25 cellular contexts compared by ENCODE assay signal in genomic region chr4:183588691-183589090, GRCh38.
DNase-seq lines count a peak whose midpoint lies in the region; ATAC-seq, FAIRE-seq and TF ChIP-seq lines count a peak whose summit lies in the region.
"Had no signal": no experiment of that assay in that cellular context is flagged by ENCODE, and none has a peak within 500 bp of the region (broad histone marks: within the 10 kb centered on the region; RNA-seq: fewer than 3 reads in every experiment).

No MANE protein-coding gene starts in this region.

- peak in 3 of 4 donors; percentile 13 to 31 (median 15) for ATAC-seq in pancreas
- ATAC-seq in thoracic aorta (ENCODE audit: insufficient number of reproducible peaks, low FRiP score, low read depth) = no peak
- ATAC-seq: HCT116; naive thymus-derived CD8-positive, alpha-beta T cell; PC-3; stimulated activated naive CD8-positive, alpha-beta T cell treated with anti-CD3 and anti-CD28 coated beads, Interleukin-15, amount 100 ng/mL, for 72 hours had no signal

- TF ChIP-seq CTCF in WI38 (IDR thresholded peaks at IDR 0.05; ENCODE audit: low read depth, low read length) (no peak), pancreas (IDR thresholded peaks at IDR 0.05) (no peak), thoracic aorta (IDR thresholded peaks at IDR 0.05) (no peak), CD14-positive monocyte (IDR thresholded peaks at IDR 0.05) (no peak)

- peak overlapping the region; percentile 40 to 71 for H3K27ac ChIP-seq in esophagus (ENCODE audit: low read depth in 2 of 2, low read length in 1 of 2)
- peak overlapping the region; percentile 22 to 72 (median 58) for H3K27ac ChIP-seq in pancreas
- peak overlapping the region; percentile 54 to 79 for H3K27ac ChIP-seq in thoracic aorta

- H3K9me3 ChIP-seq in esophagus (ENCODE audit: control insufficient read depth in 2 of 2, insufficient read depth in 1 of 2, low read depth in 1 of 2, low read length in 1 of 2) (no peaks in the 10 kb centered on the region), pancreas (no peaks in the 10 kb centered on the region), thoracic aorta (no peaks in the 10 kb centered on the region)
- H3K9me3 ChIP-seq: upper lobe of left lung had no signal

- no peak for FAIRE-seq in pancreas (lab: Jason Lieb, UNC)

- no peaks in the 10 kb centered on the region for H3K36me3 ChIP-seq in esophagus (ENCODE audit: control insufficient read depth in 2 of 2, insufficient read depth in 2 of 2, low read length in 1 of 2)
- H3K36me3 ChIP-seq in pancreas = no peaks in the 10 kb centered on the region
- H3K36me3 ChIP-seq in thoracic aorta = no peaks in the 10 kb centered on the region
- H3K36me3 ChIP-seq: upper lobe of left lung had no signal

- H3K27me3 Mint-ChIP-seq in CD14-positive monocyte (ENCODE audit: low read depth in 3 of 3) = peaks cover 1 to 4% (median 1%) of the 10 kb centered on the region in 3 donors
- H3K27me3 Mint-ChIP-seq: stimulated activated naive CD8-positive, alpha-beta T cell treated with anti-CD3 and anti-CD28 coated beads, Interleukin-15, amount 100 ng/mL, for 72 hours had no signal

- H3K4me1 Mint-ChIP-seq in CD14-positive monocyte = no peaks in the 10 kb centered on the region
- H3K4me1 Mint-ChIP-seq: naive thymus-derived CD8-positive, alpha-beta T cell; stimulated activated naive CD8-positive, alpha-beta T cell treated with anti-CD3 and anti-CD28 coated beads, Interleukin-15, amount 100 ng/mL, for 72 hours had no signal

- no peaks in the 10 kb centered on the region for H3K36me3 Mint-ChIP-seq in CD14-positive monocyte
- H3K36me3 Mint-ChIP-seq: activated CD4-positive, alpha-beta memory T cell treated with anti-CD3 and anti-CD28 coated beads for 36 hours; naive thymus-derived CD8-positive, alpha-beta T cell had no signal

- H3K4me3 ChIP-seq in WI38 (ENCODE audit: low read depth, low read length) = peak overlapping the region; percentile 28; the same call in 1 of the 2 replicates
- no peak overlapping the region for H3K4me3 ChIP-seq in esophagus (ENCODE audit: low read depth in 1 of 2, low read length in 2 of 2)
- H3K4me3 ChIP-seq in pancreas = peak overlapping the region in 2 of 4 donors; percentile 10 to 15
- peak overlapping the region; percentile 44 for H3K4me3 ChIP-seq in thoracic aorta
- H3K4me3 ChIP-seq: smooth muscle cell had no signal

- DNase-seq in pancreas (no peak), thoracic aorta (ENCODE audit: low spot score) (no peak), NCI-H748 (lab: John Stamatoyannopoulos, UW; ENCODE audit: unreplicated experiment) (no peak), CD14-positive monocyte (ENCODE audit: low spot score) (no peak)
- no peak for DNase-seq in stimulated activated CD4-positive, alpha-beta T cell treated with anti-CD3 and anti-CD28 coated beads, Interleukin-4, amount 100 ng/mL, for 1 hour
- DNase-seq: activated CD4-positive, alpha-beta memory T cell treated with anti-CD3 and anti-CD28 coated beads for 36 hours; activated CD4-positive, alpha-beta T cell treated with anti-CD3 and anti-CD28 coated beads for 1 hour; activated CD8-positive, alpha-beta memory T cell treated with anti-CD3 and anti-CD28 coated beads, Interleukin-2, amount 50 U/mL, for 4 hours; activated naive CD4-positive, alpha-beta T cell; COR-L47; DMS53; glutamatergic neuron; naive thymus-derived CD8-positive, alpha-beta T cell; NCI-H2029 treated with DMSO at 0.1 percent for 48 hours; NCI-H2227 treated with DMSO at 0.1 percent for 48 hours; NK-92 treated with Interleukin-12 subunit alpha and Interleukin-12 subunit beta, amount 100 ng/mL, for 24 hours; PC-3; stimulated activated CD4-positive, alpha-beta T cell treated with anti-CD3 and anti-CD28 coated beads, Interleukin-1b, Interleukin-23, amount 100 ng/mL, for 48 hours; stimulated activated naive CD8-positive, alpha-beta T cell treated with anti-CD3 and anti-CD28 coated beads, Interleukin-15, amount 100 ng/mL, for 72 hours; T-helper 2 cell; upper lobe of left lung had no signal

- H3K9me3 Mint-ChIP-seq in CD14-positive monocyte = peaks cover 0 to 7% (median 3%) of the 10 kb centered on the region in 7 donors
- H3K9me3 Mint-ChIP-seq: activated CD4-positive, alpha-beta memory T cell treated with anti-CD3 and anti-CD28 coated beads for 36 hours; stimulated activated naive CD8-positive, alpha-beta T cell treated with anti-CD3 and anti-CD28 coated beads, Interleukin-15, amount 100 ng/mL, for 72 hours had no signal

- no peak overlapping the region for H3K4me3 Mint-ChIP-seq in CD14-positive monocyte
- H3K4me3 Mint-ChIP-seq: activated CD4-positive, alpha-beta memory T cell treated with anti-CD3 and anti-CD28 coated beads for 36 hours; naive thymus-derived CD8-positive, alpha-beta T cell; stimulated activated naive CD8-positive, alpha-beta T cell treated with anti-CD3 and anti-CD28 coated beads, Interleukin-15, amount 100 ng/mL, for 72 hours had no signal

- no peaks in the 10 kb centered on the region for H3K4me1 ChIP-seq in esophagus (ENCODE audit: control insufficient read depth in 2 of 2, insufficient read depth in 2 of 2, low read length in 1 of 2)
- H3K4me1 ChIP-seq in pancreas = peaks cover 3 to 8% (median 6%) of the 10 kb centered on the region in 3 donors
- peaks cover 0 to 6% of the 10 kb centered on the region in 2 donors for H3K4me1 ChIP-seq in thoracic aorta (ENCODE audit: control insufficient read depth in 1 of 2, low read depth in 2 of 2)
- H3K4me1 ChIP-seq: upper lobe of left lung had no signal

- intact Hi-C loops in pancreas (cut with DNase I) = no loop called here
- intact Hi-C loops in CD14-positive monocyte (cut with micrococcal nuclease) = no loop called here

- H3K27me3 ChIP-seq in esophagus (ENCODE audit: control insufficient read depth in 1 of 2, insufficient read depth in 2 of 2, low read length in 2 of 2) (no peaks in the 10 kb centered on the region), pancreas (no peaks in the 10 kb centered on the region), thoracic aorta (replicated peaks; ENCODE audit: insufficient read depth) (no peaks in the 10 kb centered on the region)
- H3K27me3 ChIP-seq: upper lobe of left lung had no signal

- WGBS in esophagus, 2 donors = 75 to 79% methylated on average over 3 of the region's 3 CpGs
- WGBS in pancreas, 2 donors = 82% methylated on average over 3 of the region's 3 CpGs

- H3K27ac Mint-ChIP-seq in CD14-positive monocyte = no peak overlapping the region
- H3K27ac Mint-ChIP-seq: activated CD4-positive, alpha-beta memory T cell treated with anti-CD3 and anti-CD28 coated beads for 36 hours; naive thymus-derived CD8-positive, alpha-beta T cell; stimulated activated naive CD8-positive, alpha-beta T cell treated with anti-CD3 and anti-CD28 coated beads, Interleukin-15, amount 100 ng/mL, for 72 hours had no signal

Comparison
In these comparisons a context has a peak if more than half of its experiments do, and no peak if none do; other contexts are left out.
1. H3K4me3 ChIP-seq: peak in WI38 (single experiment) and thoracic aorta (single experiment); none in esophagus (0 of 2).
2. Peak in every context shown above with its lines, with median percentiles within 50 percentile points of each other: H3K27ac ChIP-seq.